In genomic region chr7:23597064-23597907, GRCh38 we compare ENCODE assay signal across 1 cellular context.
TF ChIP-seq lines count a peak whose summit lies in the region.

Gene CCDC126 (plus strand): TSS chr7:23597382. CDS start chr7:23611316, 13,934 bp downstream.

TF ChIP-seq in HepG2, 621 proteins besides CTCF, POLR2A, EP300 and RAD21 (continued from another document and continues in another):
- TF ChIP-seq ARID5B (CRISPR knock-in tag; IDR thresholded peaks at IDR 0.05) = peak; percentile 58
- peak; percentile 76; the same call in 1 of the 2 replicates for TF ChIP-seq SNAPC2 (CRISPR knock-in tag; IDR thresholded peaks at IDR 0.05)
- TF ChIP-seq ZFAT (CRISPR knock-in tag; conservative IDR thresholded peaks at IDR 0.05) = no peak; the same call in 1 of the 2 replicates
- peak; percentile 67; the same call in 1 of the 2 replicates for TF ChIP-seq ZNF572 (CRISPR knock-in tag; IDR thresholded peaks at IDR 0.05)
- TF ChIP-seq ZNF780A (CRISPR knock-in tag; IDR thresholded peaks at IDR 0.05) = no peak
- no peak for TF ChIP-seq NCOR1 (IDR thresholded peaks at IDR 0.05; ENCODE audit: borderline replicate concordance, low read length)
- peak; percentile 23 for TF ChIP-seq DBP (CRISPR knock-in tag; IDR thresholded peaks at IDR 0.05; ENCODE audit: not compliant biosample characterization)
- TF ChIP-seq ZNF12 (CRISPR knock-in tag; IDR thresholded peaks at IDR 0.05) = 0 out of 2 replicates have a peak, but pooled peaks have one; percentile 62
- TF ChIP-seq ZNF468 (CRISPR knock-in tag; IDR thresholded peaks at IDR 0.05) = peak; percentile 27; the same call in 1 of the 2 replicates
- peak; percentile 80 for TF ChIP-seq ZFP91 (CRISPR knock-in tag; IDR thresholded peaks at IDR 0.05; ENCODE audit: borderline replicate concordance)
- TF ChIP-seq AHDC1 (CRISPR knock-in tag; IDR thresholded peaks at IDR 0.05; ENCODE audit: borderline replicate concordance) = no peak
- TF ChIP-seq MAZ (IDR thresholded peaks at IDR 0.05; ENCODE audit: borderline replicate concordance, low read depth, low read length) = peak; percentile 92
- TF ChIP-seq MAZ (CRISPR knock-in tag; IDR thresholded peaks at IDR 0.05; ENCODE audit: low read depth) = no peak; the same call in 1 of the 2 replicates
- TF ChIP-seq FOXA3 (CRISPR knock-in tag; IDR thresholded peaks at IDR 0.05) = peak; percentile 51; the same call in 1 of the 2 replicates
- peak; percentile 92 for TF ChIP-seq MEF2D (CRISPR knock-in tag; IDR thresholded peaks at IDR 0.05)
- 0 out of 2 replicates have a peak, but pooled peaks have one; percentile 55 for TF ChIP-seq NFAT5 (CRISPR knock-in tag; IDR thresholded peaks at IDR 0.05)
- peak; percentile 74; the same call in 1 of the 2 replicates for TF ChIP-seq ZBTB37 (CRISPR knock-in tag; IDR thresholded peaks at IDR 0.05)
- TF ChIP-seq KLF6 (CRISPR knock-in tag; IDR thresholded peaks at IDR 0.05) = peak; percentile 59; the same call in 1 of the 2 replicates
- TF ChIP-seq FOXC1 (CRISPR knock-in tag; IDR thresholded peaks at IDR 0.05; ENCODE audit: borderline replicate concordance) = peak; percentile 93
- TF ChIP-seq MBD4 (IDR thresholded peaks at IDR 0.05; ENCODE audit: borderline replicate concordance, low read length) = no peak
- peak; percentile 79; the same call in 1 of the 2 replicates for TF ChIP-seq TOE1 (CRISPR knock-in tag; IDR thresholded peaks at IDR 0.05)
- peak; percentile 69; the same call in 1 of the 2 replicates for TF ChIP-seq NFATC3 (CRISPR knock-in tag; IDR thresholded peaks at IDR 0.05)
- no peak for TF ChIP-seq PCBP2 (optimal IDR thresholded peaks at IDR 0.05; ENCODE audit: low read depth, low read length, poor library complexity, severe bottlenecking)
- no peak for TF ChIP-seq TP53 (CRISPR knock-in tag; conservative IDR thresholded peaks at IDR 0.05)
- TF ChIP-seq ZNF782 (CRISPR knock-in tag; IDR thresholded peaks at IDR 0.05; ENCODE audit: borderline replicate concordance) = 0 out of 2 replicates have a peak, but pooled peaks have one; percentile 26
- no peak for TF ChIP-seq SAFB2 (CRISPR knock-in tag; IDR thresholded peaks at IDR 0.05; ENCODE audit: borderline replicate concordance, low read depth)
- TF ChIP-seq NR2F2 (IDR thresholded peaks at IDR 0.05; ENCODE audit: borderline replicate concordance, low read depth) = no peak
- TF ChIP-seq MYPOP (CRISPR knock-in tag; IDR thresholded peaks at IDR 0.05) = peak; percentile 73; the same call in 1 of the 2 replicates
- peak; percentile 46; the same call in 1 of the 2 replicates for TF ChIP-seq NFYC (CRISPR knock-in tag; IDR thresholded peaks at IDR 0.05)
- TF ChIP-seq ZFP62 (CRISPR knock-in tag; IDR thresholded peaks at IDR 0.05) = no peak
- TF ChIP-seq SIX4 (CRISPR knock-in tag; IDR thresholded peaks at IDR 0.05) = peak; percentile 37; the same call in 1 of the 2 replicates
- TF ChIP-seq FOXJ3 (CRISPR knock-in tag; IDR thresholded peaks at IDR 0.05; ENCODE audit: borderline replicate concordance) = no peak
- TF ChIP-seq ZNF607 (CRISPR knock-in tag; IDR thresholded peaks at IDR 0.05; ENCODE audit: borderline replicate concordance) = peak; percentile 78
- TF ChIP-seq MYNN (CRISPR knock-in tag; IDR thresholded peaks at IDR 0.05; ENCODE audit: low read depth) = no peak
- peak; percentile 66; the same call in 1 of the 2 replicates for TF ChIP-seq ZBTB25 (CRISPR knock-in tag; IDR thresholded peaks at IDR 0.05)
- TF ChIP-seq ZKSCAN1 (IDR thresholded peaks at IDR 0.05; ENCODE audit: low read length) = no peak
